In the genomic region with DNA sequence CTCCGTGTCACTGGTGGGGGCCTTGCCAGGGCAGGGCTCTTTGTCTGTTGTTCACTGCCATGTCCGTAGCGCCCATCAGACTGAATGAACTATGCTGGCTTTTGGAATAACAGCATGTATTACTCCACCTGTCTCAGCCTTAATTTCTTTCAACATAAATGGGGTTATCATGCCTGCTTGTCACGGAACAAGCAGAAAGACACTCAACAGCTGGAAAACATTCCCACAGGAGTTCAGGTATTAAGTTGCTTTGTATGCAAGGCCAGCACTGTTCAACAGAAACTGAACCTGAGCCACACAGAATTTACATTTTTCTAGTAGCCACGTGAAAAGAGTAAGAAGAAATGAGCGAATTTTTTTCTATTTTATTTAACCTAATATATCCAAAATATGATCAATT, we compare ENCODE assay signal across 27 cellular contexts. TPM values are rescaled to one million over a fixed set of nuclear protein-coding genes. Genes with fewer than 3 reads are reported as not detected.
"Had no signal": no experiment of that assay in that cellular context is flagged by ENCODE, and none has a peak within 500 bp of the region (broad histone marks: within the 10 kb centered on the region; RNA-seq: fewer than 3 reads in every experiment).

No MANE protein-coding gene starts in this region.

- H3K4me3 Mint-ChIP-seq: activated CD8-positive, alpha-beta memory T cell treated with anti-CD3 and anti-CD28 coated beads, Interleukin-2, amount 10 ng/mL, durations not matched to agents 7 days and 5 days; activated CD8-positive, alpha-beta T cell treated with anti-CD3 and anti-CD28 coated beads, Interleukin-2, amount 10 ng/mL, durations not matched to agents 7 days and 5 days; activated naive CD4-positive, alpha-beta T cell treated with anti-CD3 and anti-CD28 coated beads, Interleukin-2, amount 50 U/mL, for 24 hours; activated naive CD8-positive, alpha-beta T cell treated with anti-CD3 and anti-CD28 coated beads, Interleukin-2, amount 50 U/mL, for 24 hours; central memory CD8-positive, alpha-beta T cell; dendritic cell treated with granulocyte-macrophage colony-stimulating factor and Interleukin-4, amounts not matched to agents 40 ng/mL and 50 ng/mL, for 4 days; endodermal cell; naive thymus-derived CD8-positive, alpha-beta T cell; stimulated activated naive B cell treated with anti-CD40 and anti-IgM and Interleukin-4, amounts not matched to agents 10 μg/mL and 1 μg/mL and 100 μg/mL, for 72 hours had no signal

- ATAC-seq: activated CD8-positive, alpha-beta memory T cell treated with anti-CD3 and anti-CD28 coated beads, Interleukin-2, amount 10 ng/mL, durations not matched to agents 7 days and 5 days; activated CD8-positive, alpha-beta T cell treated with anti-CD3 and anti-CD28 coated beads, Interleukin-2, amount 10 ng/mL, durations not matched to agents 7 days and 5 days; activated naive CD8-positive, alpha-beta T cell treated with anti-CD3 and anti-CD28 coated beads, Interleukin-2, amount 50 U/mL, for 24 hours; left cardiac atrium; naive thymus-derived CD8-positive, alpha-beta T cell; stimulated activated naive B cell treated with anti-CD40 and anti-IgM and Interleukin-4, amounts not matched to agents 10 μg/mL and 1 μg/mL and 100 μg/mL, for 72 hours had no signal

- H3K4me3 ChIP-seq: neural progenitor cell, stomach, tibial nerve had no signal

- H3K36me3 ChIP-seq: neural progenitor cell, stomach had no signal

- H3K4me2 ChIP-seq: neural progenitor cell had no signal

- H3K4me1 Mint-ChIP-seq: activated CD8-positive, alpha-beta memory T cell treated with anti-CD3 and anti-CD28 coated beads, Interleukin-2, amount 10 ng/mL, durations not matched to agents 7 days and 5 days; activated naive CD4-positive, alpha-beta T cell treated with anti-CD3 and anti-CD28 coated beads, Interleukin-2, amount 50 U/mL, for 24 hours; activated naive CD8-positive, alpha-beta T cell treated with anti-CD3 and anti-CD28 coated beads, Interleukin-2, amount 50 U/mL, for 24 hours; central memory CD8-positive, alpha-beta T cell; naive thymus-derived CD8-positive, alpha-beta T cell; stimulated activated naive B cell treated with anti-CD40 and anti-IgM and Interleukin-4, amounts not matched to agents 10 μg/mL and 1 μg/mL and 100 μg/mL, for 72 hours had no signal

- DNase-seq: activated CD4-positive, alpha-beta T cell treated with anti-CD3 and anti-CD28 coated beads for 1 hour; activated CD4-positive, alpha-beta T cell treated with anti-CD3 and anti-CD28 coated beads, Interleukin-2, amount 50 U/mL, for 1 hour; activated CD8-positive, alpha-beta memory T cell treated with anti-CD3 and anti-CD28 coated beads, Interleukin-2, amount 10 ng/mL, durations not matched to agents 7 days and 5 days; activated CD8-positive, alpha-beta T cell treated with anti-CD3 and anti-CD28 coated beads, Interleukin-2, amount 10 ng/mL, durations not matched to agents 7 days and 5 days; activated naive CD8-positive, alpha-beta T cell treated with anti-CD3 and anti-CD28 coated beads, Interleukin-2, amount 50 U/mL, for 24 hours; activated T-cell treated with anti-CD3 and anti-CD28 coated beads, Interleukin-2, amount 50 U/mL, for 48 hours; amygdala; endodermal cell; glutamatergic neuron; left cardiac atrium; left ventricle myocardium superior; midbrain; naive thymus-derived CD8-positive, alpha-beta T cell; occipital lobe; right cardiac atrium; stimulated activated CD4-positive, alpha-beta T cell treated with anti-CD3 and anti-CD28 coated beads, Interleukin-15, amount 100 ng/mL, for 24 hours; stimulated activated CD4-positive, alpha-beta T cell treated with anti-CD3 and anti-CD28 coated beads, Interleukin-2, amount 100 ng/mL, for 24 hours; stimulated activated naive B cell treated with anti-CD40 and anti-IgM and Interleukin-4, amounts not matched to agents 10 μg/mL and 1 μg/mL and 100 μg/mL, for 72 hours; stomach; T-helper 2 cell had no signal

- H2AFZ ChIP-seq: neural progenitor cell, parathyroid adenoma had no signal

- H3K27me3 ChIP-seq: neural progenitor cell, tibial nerve had no signal

- H3K27me3 Mint-ChIP-seq: activated CD8-positive, alpha-beta memory T cell treated with anti-CD3 and anti-CD28 coated beads, Interleukin-2, amount 10 ng/mL, durations not matched to agents 7 days and 5 days; activated naive CD4-positive, alpha-beta T cell treated with anti-CD3 and anti-CD28 coated beads, Interleukin-2, amount 50 U/mL, for 24 hours had no signal

- H3K79me2 ChIP-seq: parathyroid adenoma had no signal

- H3K9ac ChIP-seq: neural progenitor cell, parathyroid adenoma had no signal

- H3K27ac Mint-ChIP-seq: activated CD8-positive, alpha-beta memory T cell treated with anti-CD3 and anti-CD28 coated beads, Interleukin-2, amount 10 ng/mL, durations not matched to agents 7 days and 5 days; activated CD8-positive, alpha-beta T cell treated with anti-CD3 and anti-CD28 coated beads, Interleukin-2, amount 10 ng/mL, durations not matched to agents 7 days and 5 days; activated naive CD4-positive, alpha-beta T cell treated with anti-CD3 and anti-CD28 coated beads, Interleukin-2, amount 50 U/mL, for 24 hours; activated naive CD8-positive, alpha-beta T cell treated with anti-CD3 and anti-CD28 coated beads, Interleukin-2, amount 50 U/mL, for 24 hours; activated T-helper 2 cell treated with anti-CD3 and anti-CD28 coated beads, Interferon-gamma antibody, Interleukin-2, Interleukin-4, amounts not matched to agents 10 μg/mL and 5 μg/mL and 100 μg/mL, durations not matched to agents 14 hours and 24 hours and 36 hours; dendritic cell treated with granulocyte-macrophage colony-stimulating factor and Interleukin-4, amounts not matched to agents 40 ng/mL and 50 ng/mL, for 4 days; naive thymus-derived CD8-positive, alpha-beta T cell; neural progenitor cell; stimulated activated naive B cell treated with anti-CD40 and anti-IgM and Interleukin-4, amounts not matched to agents 10 μg/mL and 1 μg/mL and 100 μg/mL, for 72 hours had no signal

- H3K27ac ChIP-seq: neural progenitor cell, parathyroid adenoma had no signal

RNA-seq across cellular contexts. Expression of a gene that starts 13.1 kb away (rescaled TPM):
- total RNA-seq: activated CD8-positive, alpha-beta T cell treated with anti-CD3 and anti-CD28 coated beads, Interleukin-2, amount 10 ng/mL, durations not matched to agents 7 days and 5 days; activated T-helper 2 cell treated with anti-CD3 and anti-CD28 coated beads, Interferon-gamma antibody, Interleukin-2, Interleukin-4, amounts not matched to agents 10 μg/mL and 5 μg/mL and 100 μg/mL, durations not matched to agents 14 hours and 24 hours and 36 hours; naive thymus-derived CD8-positive, alpha-beta T cell had no signal

RNA-seq across cellular contexts. Expression of a gene that starts 34.3 kb away (rescaled TPM):
- total RNA-seq: activated CD8-positive, alpha-beta memory T cell treated with anti-CD3 and anti-CD28 coated beads, Interleukin-2, amount 10 ng/mL, durations not matched to agents 7 days and 5 days; activated CD8-positive, alpha-beta T cell treated with anti-CD3 and anti-CD28 coated beads, Interleukin-2, amount 10 ng/mL, durations not matched to agents 7 days and 5 days; activated T-helper 2 cell treated with anti-CD3 and anti-CD28 coated beads, Interferon-gamma antibody, Interleukin-2, Interleukin-4, amounts not matched to agents 10 μg/mL and 5 μg/mL and 100 μg/mL, durations not matched to agents 14 hours and 24 hours and 36 hours; naive thymus-derived CD8-positive, alpha-beta T cell had no signal
- polyA plus RNA-seq: naive thymus-derived CD8-positive, alpha-beta T cell had no signal
